8 cellular contexts compared by ENCODE assay signal in genomic region chr20:4813839-4814695, GRCh38. TPM values are rescaled to one million over a fixed set of nuclear protein-coding genes. Genes with fewer than 3 reads are reported as not detected.
DNase-seq lines count a peak whose midpoint lies in the region; ATAC-seq, FAIRE-seq and TF ChIP-seq lines count a peak whose summit lies in the region.

No MANE protein-coding gene starts in this region.

- ATAC-seq in HG03139 (IDR thresholded peaks at IDR 0.05; ENCODE audit: unreplicated experiment) = peak; percentile 43

- no peaks in the 10 kb centered on the region for H3K4me1 ChIP-seq in small intestine (ENCODE audit: control insufficient read depth in 2 of 2, insufficient read depth in 1 of 2, low read depth in 1 of 2, low read length in 1 of 2)

- H3K4me3 ChIP-seq in fibroblast of pulmonary artery (replicated peaks; ENCODE audit: low read depth, low read length) (no peak overlapping the region), small intestine (ENCODE audit: low read depth in 1 of 2, low read length in 2 of 2) (no peak overlapping the region)

- H3K36me3 ChIP-seq in small intestine (ENCODE audit: control insufficient read depth in 2 of 2, insufficient read depth in 2 of 2, low read length in 2 of 2) = no peaks in the 10 kb centered on the region

- 45 to 67% (median 50%) methylated on average over 13 of the region's 13 CpGs for WGBS in small intestine, 3 donors

- no peaks in the 10 kb centered on the region for H3K27me3 ChIP-seq in small intestine (ENCODE audit: control insufficient read depth in 2 of 2, insufficient read depth in 2 of 2, low read length in 2 of 2)

- H3K27ac ChIP-seq in small intestine (ENCODE audit: low read depth in 1 of 2, low read length in 1 of 2) = peak overlapping the region; percentile 72 to 94

- no peaks in the 10 kb centered on the region for H3K9me3 ChIP-seq in small intestine (ENCODE audit: control insufficient read depth, low read depth)

- no peak for FAIRE-seq in small intestine (lab: Jason Lieb, UNC)

- peak; percentile 12 for DNase-seq in activated naive CD4-positive, alpha-beta T cell treated with Interleukin-2 at 50 U/mL for 16 hours
- DNase-seq in activated naive CD4-positive, alpha-beta T cell treated with anti-CD3 and anti-CD28 coated beads, Interleukin-2, amount 50 U/mL, for 16 hours = no peak
- DNase-seq in UCSD-AML1 (lab: John Stamatoyannopoulos, UW; ENCODE audit: unreplicated experiment) (peak; percentile 76), fibroblast of pulmonary artery (ENCODE audit: low read depth) (peak; percentile 31), small intestine (peak; percentile 53), NCI-H748 treated with DMSO at 0.1 percent for 48 hours (lab: John Stamatoyannopoulos, UW) (no peak), GOT3 (lab: John Stamatoyannopoulos, UW) (no peak)

- no peak for TF ChIP-seq CTCF in fibroblast of pulmonary artery (IDR thresholded peaks at IDR 0.05; ENCODE audit: low read length, missing control alignments)

RNA-seq across cellular contexts. Expression of gene RASSF2, which starts 9.3 kb away (rescaled TPM):
- polyA plus RNA-seq in small intestine = 1 to 10 TPM in 2 of 3 donors, under 1 TPM in 1; 0.67 to 4.6 (median 3.0) TPM

Comparison
In these comparisons a context has a peak if more than half of its experiments do, and no peak if none do; other contexts are left out.
1. DNase-seq: peak in activated naive CD4-positive, alpha-beta T cell treated with Interleukin-2 at 50 U/mL for 16 hours (single experiment), UCSD-AML1 (single experiment), fibroblast of pulmonary artery (single experiment) and small intestine (single experiment); none in activated naive CD4-positive, alpha-beta T cell treated with anti-CD3 and anti-CD28 coated beads, Interleukin-2, amount 50 U/mL, for 16 hours (single experiment), NCI-H748 treated with DMSO at 0.1 percent for 48 hours (single experiment) and GOT3 (single experiment).